In genomic region chr4:137267024-137267423, GRCh38 we compare ENCODE assay signal across 2 cellular contexts.
TF ChIP-seq lines count a peak whose summit lies in the region.

No MANE protein-coding gene starts in this region.

TF ChIP-seq in HCT116, 20 proteins besides CTCF, POLR2A, EP300 and RAD21:
- TF ChIP-seq EGR1 (IDR thresholded peaks at IDR 0.05; ENCODE audit: low read depth) (no peak), ATF3 (IDR thresholded peaks at IDR 0.05) (no peak), POLR2AphosphoS5 (IDR thresholded peaks at IDR 0.05; ENCODE audit: low read depth, low read length) (no peak), SRF (IDR thresholded peaks at IDR 0.05; ENCODE audit: low read depth) (no peak), YY1 (IDR thresholded peaks at IDR 0.05; ENCODE audit: extremely low read depth, insufficient replicate concordance, low read depth, low read length) (no peak), CBX3 (IDR thresholded peaks at IDR 0.05; ENCODE audit: low read depth) (no peak), FOSL1 (IDR thresholded peaks at IDR 0.05; ENCODE audit: low read depth) (no peak), EZH2 (IDR thresholded peaks at IDR 0.05) (no peak), MAX (IDR thresholded peaks at IDR 0.05) (no peak), ZBTB33 (IDR thresholded peaks at IDR 0.05; ENCODE audit: extremely low read depth, insufficient replicate concordance, low read length) (no peak), TCF7L2 (IDR thresholded peaks at IDR 0.05; ENCODE audit: borderline replicate concordance, extremely low read depth, insufficient read depth, insufficient read length) (no peak), SIN3A (IDR thresholded peaks at IDR 0.05; ENCODE audit: low read depth) (no peak), JUND (IDR thresholded peaks at IDR 0.05) (no peak), EZH2phosphoT487 (IDR thresholded peaks at IDR 0.05; ENCODE audit: borderline replicate concordance) (no peak), ZNF274 (IDR thresholded peaks at IDR 0.05; ENCODE audit: low read depth, low read length) (no peak), REST (IDR thresholded peaks at IDR 0.05; ENCODE audit: low read depth) (no peak), SP1 (IDR thresholded peaks at IDR 0.05; ENCODE audit: low read depth) (no peak), ELF1 (IDR thresholded peaks at IDR 0.05; ENCODE audit: borderline replicate concordance, low read depth) (no peak), ZFX (IDR thresholded peaks at IDR 0.05) (no peak)

TF ChIP-seq in WTC11, 78 proteins besides CTCF, POLR2A, EP300 and RAD21:
- TF ChIP-seq RELA (CRISPR knock-in tag; IDR thresholded peaks at IDR 0.05; ENCODE audit: borderline replicate concordance) (no peak), ATF6 (CRISPR knock-in tag; IDR thresholded peaks at IDR 0.05) (no peak), ZNF138 (CRISPR knock-in tag; conservative IDR thresholded peaks at IDR 0.05) (no peak), ZNF263 (CRISPR knock-in tag; IDR thresholded peaks at IDR 0.05; ENCODE audit: low read depth) (no peak), ZNF512 (CRISPR knock-in tag; IDR thresholded peaks at IDR 0.05; ENCODE audit: borderline replicate concordance) (no peak), FOXJ3 (CRISPR knock-in tag; IDR thresholded peaks at IDR 0.05; ENCODE audit: borderline replicate concordance) (no peak), ZSCAN18 (CRISPR knock-in tag; IDR thresholded peaks at IDR 0.05) (no peak), USF2 (CRISPR knock-in tag; IDR thresholded peaks at IDR 0.05) (no peak), ZNF423 (CRISPR knock-in tag; IDR thresholded peaks at IDR 0.05) (no peak), ESRRA (CRISPR knock-in tag; IDR thresholded peaks at IDR 0.05; ENCODE audit: borderline replicate concordance) (no peak), USF1 (CRISPR knock-in tag; IDR thresholded peaks at IDR 0.05) (no peak), ZNF425 (CRISPR knock-in tag; conservative IDR thresholded peaks at IDR 0.05) (no peak), E2F5 (CRISPR knock-in tag; IDR thresholded peaks at IDR 0.05) (no peak), ZNF532 (CRISPR knock-in tag; IDR thresholded peaks at IDR 0.05; ENCODE audit: borderline replicate concordance) (no peak), NFATC4 (CRISPR knock-in tag; IDR thresholded peaks at IDR 0.05) (no peak), PRRX2 (CRISPR knock-in tag; IDR thresholded peaks at IDR 0.05) (no peak), MLX (CRISPR knock-in tag; IDR thresholded peaks at IDR 0.05) (no peak)
